ENCODE assay signal across 1 cellular context in genomic region chr11:86374586-86374985, GRCh38.
TF ChIP-seq lines count a peak whose summit lies in the region.

Gene CCDC81, plus strand, starts transcription at chr11:86374887. Its CDS starts 277 bp downstream, at chr11:86375164.

TF ChIP-seq in HepG2, 621 proteins besides CTCF, POLR2A, EP300 and RAD21 (continued from another document):
- TF ChIP-seq ZNF644 (CRISPR knock-in tag; IDR thresholded peaks at IDR 0.05; ENCODE audit: low read depth): no peak
- no peak for TF ChIP-seq FOXO4 (CRISPR knock-in tag; conservative IDR thresholded peaks at IDR 0.05)
- TF ChIP-seq TCF7L2 (IDR thresholded peaks at IDR 0.05; ENCODE audit: low read depth, low read length): no peak
- TF ChIP-seq SKIL (CRISPR knock-in tag; IDR thresholded peaks at IDR 0.05; ENCODE audit: borderline replicate concordance): no peak
- TF ChIP-seq ZMAT3 (CRISPR knock-in tag; conservative IDR thresholded peaks at IDR 0.05): no peak
- no peak for TF ChIP-seq ISL2 (CRISPR knock-in tag; IDR thresholded peaks at IDR 0.05)
- TF ChIP-seq NR2F6 (IDR thresholded peaks at IDR 0.05): no peak
- TF ChIP-seq NR2F6 (CRISPR knock-in tag; IDR thresholded peaks at IDR 0.05): no peak
